In the genomic region with DNA sequence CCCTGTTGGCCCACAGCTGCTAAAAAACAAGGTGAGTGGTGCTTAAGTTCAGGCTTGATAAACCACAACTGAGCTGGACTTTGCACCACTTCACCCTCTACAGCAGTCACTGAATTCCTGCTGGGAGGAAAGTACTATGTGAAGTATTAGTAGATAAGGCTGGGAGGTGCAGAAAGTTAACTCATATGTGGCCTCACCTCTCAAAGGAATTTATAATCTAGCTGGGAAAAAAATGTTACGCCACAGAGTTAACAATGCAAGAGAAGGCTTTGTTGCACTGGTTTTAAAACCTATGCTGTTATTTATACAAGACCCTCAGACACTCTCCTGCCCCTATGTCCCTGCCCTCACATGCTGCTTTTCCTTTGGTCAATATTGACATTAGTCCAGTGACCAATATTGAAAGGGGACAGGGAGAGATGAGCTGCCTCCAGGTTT, we compare ENCODE assay signal across 16 cellular contexts.
A peak's percentile ranks its signal among the peaks of the same experiment; 100 is the strongest.
DNase-seq lines count a peak whose midpoint lies in the region; ATAC-seq and TF ChIP-seq lines count a peak whose summit lies in the region.
"Had no signal": no experiment of that assay in that cellular context is flagged by ENCODE, and none has a peak within 500 bp of the region (broad histone marks: within the 10 kb centered on the region; RNA-seq: fewer than 3 reads in every experiment).

No MANE protein-coding gene starts in this region.

- no peaks in the 10 kb centered on the region for H3K36me3 ChIP-seq in hepatocyte (replicated peaks; ENCODE audit: insufficient read depth, low read depth)
- H3K36me3 ChIP-seq in gastroesophageal sphincter, result no peaks in the 10 kb centered on the region

- H3K27ac ChIP-seq in hepatocyte (peak overlapping the region; percentile 95), gastroesophageal sphincter (no peak overlapping the region)

- no peaks in the 10 kb centered on the region for H3K9me3 Mint-ChIP-seq in Calu3 (ENCODE audit: low read depth, unreplicated experiment)
- H3K9me3 Mint-ChIP-seq: activated naive CD8-positive, alpha-beta T cell treated with anti-CD3 and anti-CD28 coated beads, Interleukin-2, amount 10 ng/mL, durations not matched to agents 7 days and 5 days; activated T-cell treated with anti-CD3 and anti-CD28 coated beads, Interleukin-2, amount 50 U/mL, for 4 hours; effector memory CD8-positive, alpha-beta T cell had no signal

- H3K4me1 Mint-ChIP-seq in Calu3 (ENCODE audit: low read depth, unreplicated experiment), result peaks cover 10% of the 10 kb centered on the region
- H3K4me1 Mint-ChIP-seq: activated naive CD8-positive, alpha-beta T cell treated with anti-CD3 and anti-CD28 coated beads, Interleukin-2, amount 10 ng/mL, durations not matched to agents 7 days and 5 days had no signal

- H2AFZ ChIP-seq in hepatocyte, result peak overlapping the region; percentile 32

- TF ChIP-seq POLR2A in gastroesophageal sphincter (IDR thresholded peaks at IDR 0.05), result no peak

- H3K27me3 ChIP-seq in hepatocyte (no peaks in the 10 kb centered on the region), gastroesophageal sphincter (peaks cover 23% of the 10 kb centered on the region)

- no peaks in the 10 kb centered on the region for H3K36me3 Mint-ChIP-seq in Calu3 (ENCODE audit: insufficient read depth, unreplicated experiment)
- H3K36me3 Mint-ChIP-seq: activated CD4-positive, alpha-beta memory T cell treated with anti-CD3 and anti-CD28 coated beads for 36 hours; activated naive CD8-positive, alpha-beta T cell treated with anti-CD3 and anti-CD28 coated beads, Interleukin-2, amount 10 ng/mL, durations not matched to agents 7 days and 5 days had no signal

- CTCF ChIA-PET in Calu3 (lab: Charles Lee), result interaction anchor here (0.7 kb wide), 1 partner anchor 741 kb away, joined by 4 read pairs; no protein-coding TSS in a partner anchor

- H3K27ac Mint-ChIP-seq in Calu3 (ENCODE audit: unreplicated experiment), result no peak overlapping the region
- H3K27ac Mint-ChIP-seq: activated CD4-positive, alpha-beta memory T cell treated with anti-CD3 and anti-CD28 coated beads for 36 hours; activated naive CD8-positive, alpha-beta T cell treated with anti-CD3 and anti-CD28 coated beads, Interleukin-2, amount 10 ng/mL, durations not matched to agents 7 days and 5 days; effector memory CD8-positive, alpha-beta T cell; nephron progenitor cell had no signal

- BruUV-seq in Calu3 (replicated peaks; lab: Mats Ljungman, UMichigan), result no TSS peak

- H3K4me2 ChIP-seq in hepatocyte, result peak overlapping the region; percentile 63

- peak; percentile 4 for DNase-seq in Calu3
- peak; percentile 94 for DNase-seq in NCI-H226
- DNase-seq in hepatocyte (ENCODE audit: low spot score), result peak; percentile 81
- DNase-seq in non-pigmented ciliary epithelial cell (ENCODE audit: low read depth), result peak; percentile 24
- no peak for DNase-seq in NCI-H2227 treated with DMSO at 0.1 percent for 48 hours (lab: John Stamatoyannopoulos, UW)
- DNase-seq: activated CD4-positive, alpha-beta memory T cell treated with anti-CD3 and anti-CD28 coated beads for 36 hours; activated naive CD8-positive, alpha-beta T cell treated with anti-CD3 and anti-CD28 coated beads, Interleukin-2, amount 10 ng/mL, durations not matched to agents 7 days and 5 days; activated T-cell treated with anti-CD3 and anti-CD28 coated beads, Interleukin-2, amount 50 U/mL, for 4 hours; caudate nucleus; effector memory CD8-positive, alpha-beta T cell; NCI-H146; nephron progenitor cell; T-helper 1 cell had no signal

- H3K9me3 ChIP-seq in hepatocyte (ENCODE audit: low read depth) (no peaks in the 10 kb centered on the region), gastroesophageal sphincter (peaks cover 0 to 6% (median 0%) of the 10 kb centered on the region in 3 donors)

- H3K4me3 ChIP-seq in hepatocyte, result no peak overlapping the region
- no peak overlapping the region for H3K4me3 ChIP-seq in gastroesophageal sphincter

- H3K9me2 ChIP-seq in hepatocyte (replicated peaks; ENCODE audit: insufficient read depth), result no peaks in the 10 kb centered on the region

- H3K27me3 Mint-ChIP-seq in Calu3 (ENCODE audit: unreplicated experiment), result no peaks in the 10 kb centered on the region
- H3K27me3 Mint-ChIP-seq: activated naive CD8-positive, alpha-beta T cell treated with anti-CD3 and anti-CD28 coated beads, Interleukin-2, amount 10 ng/mL, durations not matched to agents 7 days and 5 days had no signal

- 59% methylated on average over 1 of the region's 1 CpG for WGBS in hepatocyte (ENCODE audit: low lambda C conversion rate, missing lambda C conversion rate)
- WGBS in gastroesophageal sphincter (ENCODE audit: low coverage in 1 of 2), 2 donors, result 86% methylated on average over 1 of the region's 1 CpG; no CpG with 5 or more reads in 1 of the 2 donors

- ATAC-seq in gastroesophageal sphincter, result no peak
- no peak for ATAC-seq in HG03432 (IDR thresholded peaks at IDR 0.05; ENCODE audit: unreplicated experiment)
- ATAC-seq in esophagus mucosa, result no peak
- ATAC-seq: activated T-cell treated with anti-CD3 and anti-CD28 coated beads, Interleukin-2, amount 50 U/mL, for 4 hours; effector memory CD8-positive, alpha-beta T cell had no signal

- intact Hi-C loops in Calu3 (cut with micrococcal nuclease; ENCODE audit: unreplicated experiment), result loop anchor here (2.0 to 5.0 kb wide), 4 partner anchors 122 to 944 kb away; no protein-coding TSS in a partner anchor

- no peaks in the 10 kb centered on the region for H4K20me1 ChIP-seq in hepatocyte (ENCODE audit: insufficient read depth, poor library complexity, severe bottlenecking)

- TF ChIP-seq EP300 in gastroesophageal sphincter (IDR thresholded peaks at IDR 0.05), result no peak

- H3K4me1 ChIP-seq in hepatocyte (ENCODE audit: insufficient read depth) (peaks cover 9% of the 10 kb centered on the region), gastroesophageal sphincter (no peaks in the 10 kb centered on the region)

- TF ChIP-seq CTCF in Calu3 (IDR thresholded peaks at IDR 0.05; ENCODE audit: unreplicated experiment) (no peak), hepatocyte (IDR thresholded peaks at IDR 0.05; ENCODE audit: poor library complexity) (no peak), gastroesophageal sphincter (IDR thresholded peaks at IDR 0.05) (no peak)

- no peak overlapping the region for H3K4me3 Mint-ChIP-seq in Calu3 (ENCODE audit: low read depth, unreplicated experiment)
- H3K4me3 Mint-ChIP-seq: activated CD4-positive, alpha-beta memory T cell treated with anti-CD3 and anti-CD28 coated beads for 36 hours; activated naive CD8-positive, alpha-beta T cell treated with anti-CD3 and anti-CD28 coated beads, Interleukin-2, amount 10 ng/mL, durations not matched to agents 7 days and 5 days; activated T-cell treated with anti-CD3 and anti-CD28 coated beads, Interleukin-2, amount 50 U/mL, for 4 hours; effector memory CD8-positive, alpha-beta T cell; nephron progenitor cell had no signal

- H3K79me2 ChIP-seq in hepatocyte, result no peaks in the 10 kb centered on the region
